In genomic region chr1:4565169-4565568, GRCh38 we compare ENCODE assay signal across 7 cellular contexts.
"Had no signal": no experiment of that assay in that cellular context is flagged by ENCODE, and none has a peak within 500 bp of the region (broad histone marks: within the 10 kb centered on the region; RNA-seq: fewer than 3 reads in every experiment).

No MANE protein-coding gene starts in this region.

- ATAC-seq: GM23338, HepG2 had no signal

- H3K4me3 ChIP-seq: GM23338 had no signal

- DNase-seq: H9, HCEC 1CT, KBM-7 had no signal

- FAIRE-seq: H1, H54, HepG2 had no signal
